In the genomic region with DNA sequence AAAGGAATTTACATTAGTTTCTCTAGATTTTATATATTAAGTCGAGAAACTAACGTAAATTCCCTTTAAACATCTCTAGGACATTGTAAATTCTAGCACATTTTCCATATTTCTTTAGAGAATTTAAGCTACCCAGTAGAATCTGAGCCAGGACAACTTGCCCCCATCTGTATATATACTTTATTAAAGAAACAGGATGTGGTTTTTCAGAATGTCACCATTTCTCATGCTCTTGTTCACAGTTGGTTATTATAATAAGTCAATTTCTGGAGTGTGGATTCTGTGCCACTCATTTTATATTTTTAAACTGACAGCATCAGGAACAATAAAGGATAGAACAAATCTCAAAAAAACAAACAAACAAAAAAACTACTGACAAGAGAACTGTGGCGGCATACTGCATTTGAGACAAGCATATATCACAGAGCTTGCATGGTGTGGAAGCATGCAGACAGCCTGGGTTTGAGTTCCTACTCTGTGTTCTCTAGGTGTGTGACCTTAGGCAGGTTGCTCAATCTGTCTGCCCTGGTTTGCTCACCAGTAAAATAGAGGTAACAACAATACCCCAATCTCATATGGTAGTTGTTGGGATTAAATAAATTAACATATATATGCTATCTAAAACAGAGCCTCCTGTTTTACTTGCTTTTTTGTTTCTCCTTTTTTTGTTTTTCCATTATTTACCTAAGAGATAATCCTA, we compare ENCODE assay signal across 13 cellular contexts.
DNase-seq lines count a peak whose midpoint lies in the region; ATAC-seq, FAIRE-seq and TF ChIP-seq lines count a peak whose summit lies in the region.
"Had no signal": no experiment of that assay in that cellular context is flagged by ENCODE, and none has a peak within 500 bp of the region (broad histone marks: within the 10 kb centered on the region; RNA-seq: fewer than 3 reads in every experiment).

No MANE protein-coding gene starts in this region.

- H3K4me2 ChIP-seq in H1 (ENCODE audit: insufficient read depth in 1 of 2, low read depth in 2 of 2, low read length in 2 of 2) = peak overlapping the region in 1 of 2 experiments; percentile 12; a peak in 1 of 4 replicates

- H3K36me3 ChIP-seq in HUES64 (ENCODE audit: insufficient read depth, low read length) = peaks cover 81% of the 10 kb centered on the region
- H3K36me3 ChIP-seq in H1 (ENCODE audit: control insufficient read depth in 2 of 4, insufficient read depth in 4 of 4, low read length in 3 of 4) = peaks cover 0 to 48% (median 22%) of the 10 kb centered on the region in 4 experiments

- no peak overlapping the region for H2BK15ac ChIP-seq in H1 (ENCODE audit: low read length)

- H2BK12ac ChIP-seq in H1 (ENCODE audit: low read depth, low read length) = no peak overlapping the region

- ATAC-seq in GM18868 (IDR thresholded peaks at IDR 0.05; ENCODE audit: unreplicated experiment) (peak; percentile 60), HG03095 (IDR thresholded peaks at IDR 0.05; ENCODE audit: unreplicated experiment) (no peak), HG03571 (IDR thresholded peaks at IDR 0.05; ENCODE audit: unreplicated experiment) (no peak), GM21367 (IDR thresholded peaks at IDR 0.05; ENCODE audit: unreplicated experiment) (no peak)
- ATAC-seq: PC-3 had no signal

- no peak overlapping the region for H3K4me3 ChIP-seq in HUES64 (ENCODE audit: low read length)
- H3K4me3 ChIP-seq in H1 (ENCODE audit: extremely low read depth in 1 of 4, insufficient read depth in 2 of 4, low read depth in 3 of 4, low read length in 4 of 4) = no peak overlapping the region
- H3K4me3 ChIP-seq: breast epithelium, esophagus muscularis mucosa had no signal

- no peak overlapping the region for H3K23ac ChIP-seq in H1 (ENCODE audit: insufficient read length)

- no peak for TF ChIP-seq POLR2A in H1 (IDR thresholded peaks at IDR 0.05; ENCODE audit: control extremely low read depth in 1 of 2, low read depth in 2 of 2, low read length in 2 of 2)

- H2BK5ac ChIP-seq in H1 (ENCODE audit: low read depth, low read length) = peak overlapping the region; percentile 11; the same call in 1 of the 2 replicates

- no peak overlapping the region for H3K14ac ChIP-seq in H1 (ENCODE audit: insufficient read length)

- H2AK5ac ChIP-seq in H1 (ENCODE audit: low read depth, low read length) = no peak overlapping the region

- no peaks in the 10 kb centered on the region for H3K79me1 ChIP-seq in H1 (ENCODE audit: low read depth, low read length)

- TF ChIP-seq RAD21 in H1 (IDR thresholded peaks at IDR 0.05 in 1 of 2, conservative IDR thresholded peaks at IDR 0.05 in 1 of 2; ENCODE audit: low read depth in 2 of 2, low read length in 2 of 2) = no peak

- no peak for FAIRE-seq in H1 (lab: Jason Lieb, UNC)

- peak overlapping the region; percentile 49; the same call in 1 of the 2 replicates for H2BK20ac ChIP-seq in H1 (ENCODE audit: low read length)

- H3K27ac ChIP-seq in HUES64 (ENCODE audit: low read depth, low read length) (peak overlapping the region; percentile 47), H1 (ENCODE audit: low read depth, low read length) (no peak overlapping the region; the same call in 1 of the 2 replicates)
- H3K27ac ChIP-seq: breast epithelium, esophagus muscularis mucosa had no signal

- H3K9me3 ChIP-seq in HUES64 (ENCODE audit: insufficient read depth, low read depth, low read length) (no peaks in the 10 kb centered on the region), H1 (ENCODE audit: insufficient read depth in 2 of 2, low read depth in 1 of 2, low read length in 1 of 2) (no peaks in the 10 kb centered on the region)
- H3K9me3 ChIP-seq: breast epithelium, esophagus muscularis mucosa had no signal

- no peak overlapping the region; the same call in 1 of the 2 replicates for H3K18ac ChIP-seq in H1 (ENCODE audit: extremely low read depth, low read length)

- CTCF ChIA-PET in H1 (lab: Charles Lee; ENCODE audit: partially characterized antibody) = no interaction called here

- H2AFZ ChIP-seq in H1 (ENCODE audit: low read length) = no peak overlapping the region

- TF ChIP-seq CTCF in H1 (IDR thresholded peaks at IDR 0.05; ENCODE audit: control extremely low read depth in 1 of 3, insufficient read depth in 1 of 3, low read depth in 1 of 3, low read length in 3 of 3) = no peak

- peaks cover 50% of the 10 kb centered on the region for H3K4me1 ChIP-seq in HUES64 (ENCODE audit: insufficient read depth, low read length)
- peaks cover 3 to 22% (median 15%) of the 10 kb centered on the region in 4 experiments; a peak in 5 of 7 replicates for H3K4me1 ChIP-seq in H1 (replicated peaks in 1 of 4; ENCODE audit: control insufficient read depth in 3 of 4, insufficient read depth in 4 of 4, low read length in 3 of 4)
- H3K4me1 ChIP-seq: breast epithelium had no signal

- H3K56ac ChIP-seq in H1 (replicated peaks; ENCODE audit: insufficient read length, low read depth, low read length) = peak overlapping the region; percentile 28

- no peaks in the 10 kb centered on the region for H3K27me3 ChIP-seq in HUES64 (ENCODE audit: insufficient read depth, low read length)
- H3K27me3 ChIP-seq in H1 (replicated peaks in 1 of 4; ENCODE audit: control insufficient read depth in 3 of 4, extremely low read depth in 1 of 4, insufficient read depth in 3 of 4, low read length in 3 of 4) = no peaks in the 10 kb centered on the region
- H3K27me3 ChIP-seq: breast epithelium, esophagus muscularis mucosa had no signal

- no peak overlapping the region for H4K91ac ChIP-seq in H1 (replicated peaks; ENCODE audit: insufficient read length, low read length)

- H3K9ac ChIP-seq in HUES64 (ENCODE audit: low read depth, low read length) (no peak overlapping the region), H1 (replicated peaks in 1 of 4; ENCODE audit: extremely low read depth in 1 of 4, low read depth in 3 of 4, low read length in 3 of 4) (no peak overlapping the region)

- TF ChIP-seq EP300 in H1 (IDR thresholded peaks at IDR 0.05; ENCODE audit: borderline replicate concordance in 1 of 2, low read depth in 2 of 2, low read length in 2 of 2) = no peak

- H4K5ac ChIP-seq in H1 (ENCODE audit: insufficient read length, low read depth, low read length) = peak overlapping the region; percentile 70

- H3K79me2 ChIP-seq in H1 (ENCODE audit: control insufficient read depth in 1 of 2, insufficient read depth in 2 of 2, low read length in 2 of 2) = peaks cover 0 to 9% of the 10 kb centered on the region in 2 experiments; a peak in 1 of 4 replicates

- no peak overlapping the region for H3K4ac ChIP-seq in H1 (replicated peaks; ENCODE audit: insufficient read length, low read depth, low read length)

- H4K8ac ChIP-seq in H1 (ENCODE audit: extremely low read depth, insufficient read depth, low read length) = no peak overlapping the region

- POLR2A ChIA-PET in H1 (lab: Charles Lee; ENCODE audit: partially characterized antibody) = no interaction called here

- no peaks in the 10 kb centered on the region for H3K23me2 ChIP-seq in H1 (ENCODE audit: low read depth, low read length)

- DNase-seq in CD1c-positive myeloid dendritic cell (ENCODE audit: extremely low spot score) (peak; percentile 3), H1 (ENCODE audit: low read depth in 1 of 2, low spot score in 2 of 2) (no peak), SW480 (ENCODE audit: low spot score) (no peak)
- DNase-seq: C1 segment of cervical spinal cord, NCI-H187, PC-3 had no signal

- no peak overlapping the region for H2BK120ac ChIP-seq in H1 (replicated peaks; ENCODE audit: low read depth, low read length)

- peaks cover 0 to 2% of the 10 kb centered on the region in 2 experiments for H4K20me1 ChIP-seq in H1 (replicated peaks in 1 of 2; ENCODE audit: control insufficient read depth in 1 of 2, insufficient read depth in 2 of 2, low read length in 2 of 2)

- WGBS in HUES64 = 93% methylated on average over 3 of the region's 3 CpGs
- 88% methylated on average over 3 of the region's 3 CpGs; no CpG with 5 or more reads in 1 of the 2 experiments for WGBS in H1 (ENCODE audit: extremely low coverage in 1 of 2, insufficient coverage in 1 of 2, insufficient read length in 1 of 2, insufficient replicate concordance in 2 of 2, low coverage in 1 of 2, low lambda C conversion rate in 2 of 2, missing lambda C conversion rate in 1 of 2), 2 experiments

TF ChIP-seq in H1, 55 proteins besides CTCF, POLR2A, EP300 and RAD21:
- TF ChIP-seq CEBPB (IDR thresholded peaks at IDR 0.05; ENCODE audit: low read depth, low read length) = peak; percentile 72; the same call in 1 of the 2 replicates
- no peak for TF ChIP-seq GABPA (IDR thresholded peaks at IDR 0.05; ENCODE audit: borderline replicate concordance, insufficient read depth, low read length)
